Comparison of ENCODE assay signal across 8 cellular contexts in genomic region chr13:99086149-99086868, GRCh38.
DNase-seq lines count a peak whose midpoint lies in the region; ATAC-seq, FAIRE-seq and TF ChIP-seq lines count a peak whose summit lies in the region.

No MANE protein-coding gene starts in this region.

- peak; percentile 42 for ATAC-seq in GM19023 (IDR thresholded peaks at IDR 0.05; ENCODE audit: unreplicated experiment)
- peak; percentile 43 for ATAC-seq in HG03159 (IDR thresholded peaks at IDR 0.05; ENCODE audit: unreplicated experiment)

- DNase-seq in AG10803 (ENCODE audit: low read depth) (peak; percentile 41), RCC 7860 (ENCODE audit: low spot score) (peak; percentile 22), globus pallidus (ENCODE audit: low spot score) (peak; percentile 37), osteocyte (ENCODE audit: extremely low spot score, unreplicated experiment) (peak; percentile 88), type B pancreatic cell (ENCODE audit: extremely low spot score, unreplicated experiment) (no peak)
- DNase-seq in activated naive CD4-positive, alpha-beta T cell (lab: John Stamatoyannopoulos, UW) = peak; percentile 17 to 65 (median 36)

- peaks cover 1% of the 10 kb centered on the region for H3K27me3 Mint-ChIP-seq in osteocyte (ENCODE audit: unreplicated experiment)
- H3K27me3 Mint-ChIP-seq in type B pancreatic cell = peaks cover 28% of the 10 kb centered on the region

- H3K4me3 Mint-ChIP-seq in osteocyte (ENCODE audit: unreplicated experiment) (peak overlapping the region; percentile 63), type B pancreatic cell (peak overlapping the region; percentile 89)

- TF ChIP-seq CTCF in AG10803 (conservative IDR thresholded peaks at IDR 0.05; ENCODE audit: low read length) (no peak), osteocyte (IDR thresholded peaks at IDR 0.05) (no peak), type B pancreatic cell (conservative IDR thresholded peaks at IDR 0.05) (no peak)

- H3K4me1 Mint-ChIP-seq in osteocyte (ENCODE audit: unreplicated experiment) (peaks cover 14% of the 10 kb centered on the region), type B pancreatic cell (ENCODE audit: unreplicated experiment) (peaks cover 20% of the 10 kb centered on the region)

- H3K9me3 Mint-ChIP-seq in osteocyte (ENCODE audit: unreplicated experiment) = no peaks in the 10 kb centered on the region
- H3K9me3 Mint-ChIP-seq in type B pancreatic cell = no peaks in the 10 kb centered on the region

- H3K27ac Mint-ChIP-seq in osteocyte (ENCODE audit: unreplicated experiment) (no peak overlapping the region), type B pancreatic cell (no peak overlapping the region)

- FAIRE-seq in RCC 7860 (lab: Jason Lieb, UNC) = no peak

- H3K36me3 Mint-ChIP-seq in osteocyte (ENCODE audit: unreplicated experiment) (no peaks in the 10 kb centered on the region), type B pancreatic cell (no peaks in the 10 kb centered on the region)

- peak overlapping the region; percentile 73 for H3K4me3 ChIP-seq in AG10803 (ENCODE audit: low read length)
